2 cellular contexts compared by ENCODE assay signal in genomic region chr15:98120561-98120960, GRCh38.
TF ChIP-seq lines count a peak whose summit lies in the region.

No MANE protein-coding gene starts in this region.

TF ChIP-seq in K562, 482 proteins besides CTCF, POLR2A, EP300 and RAD21:
- TF ChIP-seq ATF3 (IDR thresholded peaks at IDR 0.05) (peak; percentile 17; the same call in 1 of the 2 replicates), ATF3 (CRISPR knock-in tag; conservative IDR thresholded peaks at IDR 0.05) (no peak), GTF2E2 (tag; IDR thresholded peaks at IDR 0.05) (no peak), ZBTB9 (CRISPR knock-in tag; IDR thresholded peaks at IDR 0.05) (no peak), MGA (IDR thresholded peaks at IDR 0.05) (no peak), ZNF79 (CRISPR knock-in tag; IDR thresholded peaks at IDR 0.05; ENCODE audit: low read depth) (no peak), JUND (IDR thresholded peaks at IDR 0.05; ENCODE audit: borderline replicate concordance, low read depth, low read length) (peak; percentile 12; the same call in 1 of the 2 replicates), JUND (tag; IDR thresholded peaks at IDR 0.05; ENCODE audit: borderline replicate concordance, low read depth, low read length) (no peak), ETV6 (IDR thresholded peaks at IDR 0.05; ENCODE audit: borderline replicate concordance in 1 of 2, low read depth in 2 of 2, low read length in 1 of 2) (no peak), ETV6 (CRISPR knock-in tag; IDR thresholded peaks at IDR 0.05; ENCODE audit: borderline replicate concordance) (no peak), PHB2 (IDR thresholded peaks at IDR 0.05; ENCODE audit: low read depth) (no peak)

TF ChIP-seq in GM23338, 12 proteins besides CTCF, POLR2A, EP300 and RAD21:
- TF ChIP-seq CREB1 (CRISPR knock-in tag; IDR thresholded peaks at IDR 0.05; ENCODE audit: low read depth) (no peak), ZNF462 (CRISPR knock-in tag; IDR thresholded peaks at IDR 0.05) (no peak)
